In genomic region chr4:123836919-123837605, GRCh38 we compare ENCODE assay signal across 20 cellular contexts.
A peak's percentile ranks its signal among the peaks of the same experiment; 100 is the strongest.
DNase-seq lines count a peak whose midpoint lies in the region; ATAC-seq and TF ChIP-seq lines count a peak whose summit lies in the region.
"Had no signal": no experiment of that assay in that cellular context is flagged by ENCODE, and none has a peak within 500 bp of the region (broad histone marks: within the 10 kb centered on the region; RNA-seq: fewer than 3 reads in every experiment).

No MANE protein-coding gene starts in this region.

- in situ Hi-C loops in astrocyte of the spinal cord (cut with HindIII; ENCODE audit: low sequenced_read_pairs): no loop called here

- 48 to 50% methylated on average over 3 of the region's 3 CpGs for WGBS in heart right ventricle, 2 donors
- 86% methylated on average over 3 of the region's 3 CpGs for WGBS in mesenchymal stem cell

- peaks cover 0 to 7% (median 0%) of the 10 kb centered on the region in 11 donors for H3K9me3 ChIP-seq in heart right ventricle
- no peaks in the 10 kb centered on the region for H3K9me3 ChIP-seq in mesenchymal stem cell (ENCODE audit: control insufficient read depth, low read length)
- H3K9me3 ChIP-seq in upper lobe of right lung: no peaks in the 10 kb centered on the region
- H3K9me3 ChIP-seq: tibial artery had no signal

- peak overlapping the region; percentile 69 for H2BK120ac ChIP-seq in mesenchymal stem cell (ENCODE audit: low read depth, low read length)

- no peaks in the 10 kb centered on the region for H3K9me3 Mint-ChIP-seq in activated naive CD4-positive, alpha-beta T cell treated with anti-CD3 and anti-CD28 coated beads, Interleukin-2, amount 50 U/mL, for 72 hours
- H3K9me3 Mint-ChIP-seq: activated naive CD4-positive, alpha-beta T cell treated with anti-CD3 and anti-CD28 coated beads, Interleukin-2, amount 50 U/mL, for 24 hours; naive thymus-derived CD8-positive, alpha-beta T cell had no signal

- no peak overlapping the region for H4K8ac ChIP-seq in mesenchymal stem cell (ENCODE audit: low read length)

- peak overlapping the region; percentile 94 to 97 for H2BK12ac ChIP-seq in mesenchymal stem cell (ENCODE audit: low read length in 2 of 2)

- intact Hi-C loops in heart right ventricle (cut with DNase I): no loop called here
- intact Hi-C loops in left ventricle myocardium superior (cut with micrococcal nuclease): no loop called here
- intact Hi-C loops in upper lobe of right lung (cut with DNase I): no loop called here

- H3K9ac ChIP-seq in mesenchymal stem cell (ENCODE audit: low read length): no peak overlapping the region

- H3K4me1 ChIP-seq in heart right ventricle (peaks cover 3 to 67% (median 37%) of the 10 kb centered on the region in 9 donors), mesenchymal stem cell (ENCODE audit: control insufficient read depth, insufficient read depth, low read depth, low read length) (peaks cover 2% of the 10 kb centered on the region), upper lobe of right lung (no peaks in the 10 kb centered on the region)

- no peak overlapping the region for H2BK5ac ChIP-seq in mesenchymal stem cell (ENCODE audit: low read depth, low read length, poor library complexity, severe bottlenecking)

- H2BK15ac ChIP-seq in mesenchymal stem cell (ENCODE audit: low read depth, poor library complexity, severe bottlenecking): peak overlapping the region; percentile 21

- H4K91ac ChIP-seq in mesenchymal stem cell (ENCODE audit: low read length): peak overlapping the region; percentile 23

- ATAC-seq in heart right ventricle: no peak
- no peak for ATAC-seq in left ventricle myocardium superior
- ATAC-seq in upper lobe of right lung: no peak
- no peak for ATAC-seq in activated naive CD4-positive, alpha-beta T cell treated with anti-CD3 and anti-CD28 coated beads, Interleukin-2, amount 50 U/mL, for 72 hours
- ATAC-seq: naive thymus-derived CD8-positive, alpha-beta T cell had no signal

- H2AK5ac ChIP-seq in mesenchymal stem cell (ENCODE audit: low read length, severe bottlenecking): peak overlapping the region; percentile 86

- H3K4me3 ChIP-seq in heart right ventricle (no peak overlapping the region), astrocyte of the spinal cord (ENCODE audit: low read depth, low read length) (no peak overlapping the region), mesenchymal stem cell (ENCODE audit: insufficient read depth in 1 of 2, low read depth in 1 of 2, low read length in 2 of 2) (no peak overlapping the region), upper lobe of right lung (no peak overlapping the region)
- H3K4me3 ChIP-seq: tibial artery had no signal

- H3K27ac Mint-ChIP-seq in activated naive CD4-positive, alpha-beta T cell treated with anti-CD3 and anti-CD28 coated beads, Interleukin-2, amount 50 U/mL, for 72 hours: no peak overlapping the region
- H3K27ac Mint-ChIP-seq: activated naive CD4-positive, alpha-beta T cell treated with anti-CD3 and anti-CD28 coated beads, Interleukin-2, amount 50 U/mL, for 24 hours; naive thymus-derived CD8-positive, alpha-beta T cell had no signal

- peak overlapping the region; percentile 25 to 78 for H3K18ac ChIP-seq in mesenchymal stem cell (ENCODE audit: low read depth in 1 of 2, low read length in 2 of 2)

- H3K27ac ChIP-seq in heart right ventricle: peak overlapping the region in 7 of 10 donors; percentile 5 to 94 (median 53)
- H3K27ac ChIP-seq in mesenchymal stem cell (ENCODE audit: low read length, poor library complexity, severe bottlenecking): no peak overlapping the region
- H3K27ac ChIP-seq in upper lobe of right lung: peak overlapping the region; percentile 9
- H3K27ac ChIP-seq: epithelial cell of prostate, tibial artery had no signal

- no peak overlapping the region for H3K4me2 ChIP-seq in mesenchymal stem cell (ENCODE audit: low read length, poor library complexity, severe bottlenecking)

- peak overlapping the region in 1 of 2 experiments; percentile 75 for H3K4ac ChIP-seq in mesenchymal stem cell (ENCODE audit: low read depth in 1 of 2, low read length in 2 of 2)

- no peak overlapping the region for H2AFZ ChIP-seq in mesenchymal stem cell (ENCODE audit: low read depth, low read length)

- no peaks in the 10 kb centered on the region for H3K79me1 ChIP-seq in mesenchymal stem cell (replicated peaks; ENCODE audit: low read length, poor library complexity, severe bottlenecking)

- TF ChIP-seq CTCF in heart right ventricle (IDR thresholded peaks at IDR 0.05) (no peak), astrocyte of the spinal cord (IDR thresholded peaks at IDR 0.05; ENCODE audit: low read depth, low read length) (no peak), upper lobe of right lung (IDR thresholded peaks at IDR 0.05) (no peak)

- no peak overlapping the region for H3K14ac ChIP-seq in mesenchymal stem cell (ENCODE audit: low read length in 2 of 2)

- H3K27me3 ChIP-seq in heart right ventricle: no peaks in the 10 kb centered on the region
- no peaks in the 10 kb centered on the region for H3K27me3 ChIP-seq in mesenchymal stem cell (ENCODE audit: control insufficient read depth in 1 of 2, insufficient read depth in 1 of 2, low read length in 2 of 2)
- no peaks in the 10 kb centered on the region for H3K27me3 ChIP-seq in upper lobe of right lung
- H3K27me3 ChIP-seq: tibial artery had no signal

- no peak overlapping the region for H3K23ac ChIP-seq in mesenchymal stem cell (ENCODE audit: low read length in 2 of 2)

- H3K36me3 ChIP-seq in heart right ventricle (no peaks in the 10 kb centered on the region), mesenchymal stem cell (ENCODE audit: control insufficient read depth in 1 of 2, insufficient read depth in 2 of 2, low read depth in 1 of 2, low read length in 2 of 2) (no peaks in the 10 kb centered on the region), upper lobe of right lung (no peaks in the 10 kb centered on the region)
- H3K36me3 ChIP-seq: tibial artery had no signal

- no peaks in the 10 kb centered on the region for H3K36me3 Mint-ChIP-seq in activated naive CD4-positive, alpha-beta T cell treated with anti-CD3 and anti-CD28 coated beads, Interleukin-2, amount 50 U/mL, for 72 hours
- H3K36me3 Mint-ChIP-seq: activated naive CD4-positive, alpha-beta T cell treated with anti-CD3 and anti-CD28 coated beads, Interleukin-2, amount 50 U/mL, for 24 hours; naive thymus-derived CD8-positive, alpha-beta T cell had no signal

- no peak for DNase-seq in heart right ventricle
- DNase-seq in left ventricle myocardium superior: no peak
- peak; percentile 38 for DNase-seq in astrocyte of the spinal cord (ENCODE audit: low read depth, low spot score)
- DNase-seq in mesenchymal stem cell: no peak
- no peak for DNase-seq in upper lobe of right lung
- DNase-seq in germinal center (ENCODE audit: low spot score): no peak
- DNase-seq in NCI-H524 treated with DMSO at 0.1 percent for 48 hours (lab: John Stamatoyannopoulos, UW): no peak
- no peak for DNase-seq in activated naive CD4-positive, alpha-beta T cell treated with anti-CD3 and anti-CD28 coated beads, Interleukin-2, amount 50 U/mL, for 72 hours (ENCODE audit: low spot score in 2 of 2)
- DNase-seq: activated CD4-positive, alpha-beta T cell treated with anti-CD3 and anti-CD28 coated beads, Interleukin-2, amount 50 U/mL, for 4 hours; activated T-cell treated with anti-CD3 and anti-CD28 coated beads for 4 hours; cortex of kidney; DMS153; glutamatergic neuron; naive thymus-derived CD8-positive, alpha-beta T cell; NCI-H1417; stimulated activated naive CD4-positive, alpha-beta T cell; T-helper 1 cell; tibial artery had no signal
